8 cellular contexts compared by ENCODE assay signal in the genomic region with DNA sequence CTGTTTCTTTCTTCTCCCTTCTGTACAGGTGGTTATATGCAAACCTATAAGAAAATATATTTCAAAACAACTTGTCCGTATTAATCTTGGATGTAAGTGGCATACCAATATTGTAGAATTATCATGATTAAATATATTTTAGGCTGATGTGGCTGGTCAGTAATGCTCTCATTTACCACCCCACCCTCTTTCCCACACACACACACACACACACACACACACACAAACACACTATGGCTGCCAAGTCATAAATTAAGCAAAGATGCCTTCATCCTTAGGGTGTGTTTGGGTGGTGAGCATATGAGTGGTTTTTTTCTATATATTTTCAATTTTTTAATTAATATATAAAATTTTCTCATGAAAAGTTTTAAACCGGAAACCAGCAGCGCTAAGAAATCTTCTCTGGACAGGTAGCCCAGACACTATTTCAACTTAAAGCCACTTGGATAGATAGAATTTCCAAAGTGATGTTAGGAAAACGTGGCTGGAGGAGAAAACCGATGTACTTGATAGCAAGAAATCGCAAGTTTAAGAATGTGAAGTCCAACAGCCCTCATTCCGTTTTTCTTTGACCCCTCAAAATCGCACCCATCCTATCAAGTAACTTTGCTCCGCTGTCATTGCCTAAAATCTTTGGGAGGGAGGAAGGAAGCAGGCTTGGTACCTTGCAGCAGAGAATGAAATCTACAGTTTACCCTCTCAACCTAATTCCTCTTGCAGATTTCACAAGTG.
DNase-seq lines count a peak whose midpoint lies in the region; ATAC-seq, FAIRE-seq and TF ChIP-seq lines count a peak whose summit lies in the region.

No MANE protein-coding gene starts in this region.

- TF ChIP-seq CTCF in Peyer's patch (IDR thresholded peaks at IDR 0.05) (no peak), esophagus muscularis mucosa (IDR thresholded peaks at IDR 0.05) (no peak), pancreas (IDR thresholded peaks at IDR 0.05) (no peak)

- no peaks in the 10 kb centered on the region for H3K36me3 ChIP-seq in Peyer's patch
- H3K36me3 ChIP-seq in esophagus muscularis mucosa, result peaks cover 0 to 10% (median 2%) of the 10 kb centered on the region in 4 donors
- H3K36me3 ChIP-seq in pancreas, result no peaks in the 10 kb centered on the region

- no peak for TF ChIP-seq POLR2A in Peyer's patch (IDR thresholded peaks at IDR 0.05)
- no peak for TF ChIP-seq POLR2A in esophagus muscularis mucosa (IDR thresholded peaks at IDR 0.05; ENCODE audit: low read depth)

- H3K27ac ChIP-seq in Peyer's patch (peak overlapping the region; percentile 58 to 89 (median 78)), esophagus muscularis mucosa (replicated peaks in 1 of 4) (peak overlapping the region in 3 of 4 donors; percentile 60 to 76 (median 72)), pancreas (peak overlapping the region in 3 of 4 donors; percentile 38 to 73 (median 64))

- no peaks in the 10 kb centered on the region for H3K9me3 ChIP-seq in Peyer's patch
- no peaks in the 10 kb centered on the region for H3K9me3 ChIP-seq in esophagus muscularis mucosa
- no peaks in the 10 kb centered on the region for H3K9me3 ChIP-seq in pancreas

- WGBS in esophagus muscularis mucosa, result 48% methylated on average over 9 of the region's 9 CpGs
- WGBS in pancreas, 2 donors, result 9 to 10% methylated on average over 9 of the region's 9 CpGs

- DNase-seq in EL (peak; percentile 31), Peyer's patch (no peak), esophagus muscularis mucosa (ENCODE audit: extremely low spot score) (no peak), pancreas (no peak), ecto neural progenitor cell (ENCODE audit: low spot score) (no peak), NCI-H226 (no peak)
- DNase-seq in stimulated activated CD4-positive, alpha-beta T cell treated with anti-CD3 and anti-CD28 coated beads, Interleukin-4, amount 100 ng/mL, for 24 hours, result no peak

- H3K27me3 ChIP-seq in Peyer's patch (no peaks in the 10 kb centered on the region), esophagus muscularis mucosa (no peaks in the 10 kb centered on the region), pancreas (no peaks in the 10 kb centered on the region)

- TF ChIP-seq EP300 in esophagus muscularis mucosa (IDR thresholded peaks at IDR 0.05), result no peak

- H3K4me1 ChIP-seq in Peyer's patch (peaks cover 0 to 18% (median 0%) of the 10 kb centered on the region in 4 donors), esophagus muscularis mucosa (peaks cover 10 to 40% (median 19%) of the 10 kb centered on the region in 4 donors), pancreas (peaks cover 3 to 37% (median 30%) of the 10 kb centered on the region in 3 donors)

- intact Hi-C loops in esophagus muscularis mucosa (cut with DNase I) (loop anchor here (5.0 to 10.0 kb wide), 2 partner anchors 62 to 234 kb away; a partner anchor contains a TSS), pancreas (cut with DNase I) (no loop called here)

- peak in 2 of 4 donors; percentile 16 to 35 for ATAC-seq in pancreas
- ATAC-seq in HG03139 (IDR thresholded peaks at IDR 0.05; ENCODE audit: unreplicated experiment), result no peak

- H3K4me3 ChIP-seq in Peyer's patch (peak overlapping the region; percentile 48 to 78 (median 64)), esophagus muscularis mucosa (peak overlapping the region; percentile 63 to 90 (median 64)), pancreas (peak overlapping the region; percentile 35 to 71 (median 66))

- no peak for FAIRE-seq in pancreas (lab: Jason Lieb, UNC)
